Comparison of ENCODE assay signal across 23 cellular contexts in the genomic region with DNA sequence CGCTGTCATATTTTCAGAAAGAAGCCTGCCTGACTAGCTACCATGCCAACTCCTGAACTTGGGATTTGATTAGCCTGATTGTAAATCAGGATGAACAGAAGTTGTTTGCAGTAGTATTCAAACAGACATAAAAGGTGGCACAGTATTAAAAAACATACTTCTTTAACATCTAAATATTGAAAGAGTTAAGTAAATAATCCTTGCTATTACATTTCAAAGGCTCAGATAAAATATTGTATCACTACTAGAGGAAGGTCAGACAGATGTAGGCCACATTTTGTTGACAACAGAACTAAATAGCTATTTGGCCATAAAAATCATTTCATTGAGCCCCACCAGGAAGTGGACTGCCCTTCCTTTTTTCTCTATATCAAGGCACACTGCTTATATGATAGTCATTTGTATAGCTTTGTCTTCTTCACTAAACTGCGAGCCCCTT. TPM values are rescaled to one million over a fixed set of nuclear protein-coding genes. Genes with fewer than 3 reads are reported as not detected.
A peak's percentile ranks its signal among the peaks of the same experiment; 100 is the strongest.
DNase-seq lines count a peak whose midpoint lies in the region; ATAC-seq, FAIRE-seq and TF ChIP-seq lines count a peak whose summit lies in the region.
"Had no signal": no experiment of that assay in that cellular context is flagged by ENCODE, and none has a peak within 500 bp of the region (broad histone marks: within the 10 kb centered on the region; RNA-seq: fewer than 3 reads in every experiment).

No MANE protein-coding gene starts in this region.

- DNase-seq in DMS153 treated with DMSO at 0.1 percent for 48 hours (lab: John Stamatoyannopoulos, UW; ENCODE audit: unreplicated experiment) = peak; percentile 91
- DNase-seq in NCI-H146 treated with DMSO at 0.1 percent for 48 hours (lab: John Stamatoyannopoulos, UW; ENCODE audit: unreplicated experiment) = peak; percentile 65
- peak; percentile 28 for DNase-seq in OCI-M1 (lab: John Stamatoyannopoulos, UW)
- no peak for DNase-seq in pancreas
- DNase-seq in activated naive CD4-positive, alpha-beta T cell treated with anti-CD3 and anti-CD28 coated beads, Interleukin-2, amount 50 U/mL, for 16 hours = no peak
- DNase-seq in cortex of kidney (lab: John Stamatoyannopoulos, UW) = no peak
- no peak for DNase-seq in LoVo (ENCODE audit: low spot score)
- DNase-seq in NCI-H2227 treated with DMSO at 0.1 percent for 48 hours (lab: John Stamatoyannopoulos, UW) = no peak
- DNase-seq: activated CD4-positive, alpha-beta T cell treated with anti-CD3 and anti-CD28 coated beads for 4 hours; H7; heart left ventricle; Kasumi-1; left lung; midbrain; PC-3; stimulated activated naive CD8-positive, alpha-beta T cell treated with anti-CD3 and anti-CD28 coated beads, Interleukin-15, amount 100 ng/mL, for 72 hours; trophoblast cell had no signal

- no peak for TF ChIP-seq CTCF in pancreas (IDR thresholded peaks at IDR 0.05)

- H3K4me1 ChIP-seq in pancreas = peaks cover 43 to 49% (median 44%) of the 10 kb centered on the region in 3 donors
- H3K4me1 ChIP-seq: breast epithelium, left lung had no signal

- intact Hi-C loops in pancreas (cut with DNase I) = no loop called here

- no peaks in the 10 kb centered on the region for H3K36me3 ChIP-seq in pancreas
- H3K36me3 ChIP-seq: breast epithelium, heart left ventricle, left lung had no signal

- no peak for FAIRE-seq in pancreas (lab: Jason Lieb, UNC)

- H3K27ac ChIP-seq in pancreas = peak overlapping the region; percentile 2 to 38 (median 21)
- H3K27ac ChIP-seq: breast epithelium, coronary artery, heart left ventricle, left lung had no signal

- H3K9me3 ChIP-seq in pancreas = no peaks in the 10 kb centered on the region
- H3K9me3 ChIP-seq: breast epithelium, left lung had no signal

- 38 to 50% methylated on average over 2 of the region's 2 CpGs for WGBS in pancreas, 2 donors

- no peaks in the 10 kb centered on the region for H3K27me3 ChIP-seq in pancreas
- H3K27me3 ChIP-seq: breast epithelium, heart left ventricle, left lung had no signal

- no peak overlapping the region for H3K4me3 ChIP-seq in pancreas
- H3K4me3 ChIP-seq: breast epithelium, coronary artery, heart left ventricle, left lung had no signal

- ATAC-seq in pancreas = peak in 3 of 4 donors; percentile 6 to 33 (median 16)
- ATAC-seq: heart left ventricle; left lung; PC-3; stimulated activated naive CD8-positive, alpha-beta T cell treated with anti-CD3 and anti-CD28 coated beads, Interleukin-15, amount 100 ng/mL, for 72 hours had no signal

RNA-seq across cellular contexts. Expression of a gene that starts 21.6 kb away (rescaled TPM):
- total RNA-seq in pancreas = 1 to 10 TPM in 4 of 6 donors, under 1 TPM in 2; 0.55 to 5.7 (median 2.0) TPM
- 1 to 10 TPM; 2.5 to 3.9 TPM for polyA plus RNA-seq in pancreas
- total RNA-seq: activated T-helper 1 cell treated with anti-CD3 and anti-CD28 coated beads, Interleukin-12 subunit alpha, Interleukin-12 subunit beta, Interleukin-2, Interleukin-4 antibody, amounts not matched to agents 30 ng/mL and 10 ng/mL and 1 ng/mL, durations not matched to agents 14 hours and 24 hours and 36 hours; H7; NCI-H460; pulmonary artery endothelial cell had no signal
- polyA plus RNA-seq: neural cell had no signal

Comparison
In these comparisons a context has a peak if more than half of its experiments do, and no peak if none do; other contexts are left out.
1. DNase-seq: peak in DMS153 treated with DMSO at 0.1 percent for 48 hours (single experiment), NCI-H146 treated with DMSO at 0.1 percent for 48 hours (single experiment) and OCI-M1 (single experiment); none in pancreas (0 of 6), activated naive CD4-positive, alpha-beta T cell treated with anti-CD3 and anti-CD28 coated beads, Interleukin-2, amount 50 U/mL, for 16 hours (single experiment), cortex of kidney (single experiment), LoVo (single experiment) and NCI-H2227 treated with DMSO at 0.1 percent for 48 hours (single experiment).